In genomic region chr1:19006000-19006399, GRCh38 we compare ENCODE assay signal across 24 cellular contexts. TPM values are rescaled to one million over a fixed set of nuclear protein-coding genes. Genes with fewer than 3 reads are reported as not detected.
DNase-seq lines count a peak whose midpoint lies in the region; ATAC-seq and TF ChIP-seq lines count a peak whose summit lies in the region.
"Had no signal": no experiment of that assay in that cellular context is flagged by ENCODE, and none has a peak within 500 bp of the region (broad histone marks: within the 10 kb centered on the region; RNA-seq: fewer than 3 reads in every experiment).

No MANE protein-coding gene starts in this region.

- H2BK15ac ChIP-seq in neuronal stem cell (ENCODE audit: low read length): no peak overlapping the region

- H3K4me2 ChIP-seq in PC-3 (ENCODE audit: low read length) (no peak overlapping the region), neuronal stem cell (ENCODE audit: insufficient read depth, low read length, poor library complexity, severe bottlenecking) (no peak overlapping the region)

- TF ChIP-seq CTCF in PC-3 (conservative IDR thresholded peaks at IDR 0.05; ENCODE audit: low read depth, low read length) (no peak), endodermal cell (conservative IDR thresholded peaks at IDR 0.05) (no peak)

- H2AK5ac ChIP-seq in neuronal stem cell (ENCODE audit: low read depth, low read length): no peak overlapping the region

- H3K9ac ChIP-seq in PC-3 (ENCODE audit: low read length): no peak overlapping the region
- H3K9ac ChIP-seq in endodermal cell (ENCODE audit: extremely low read depth, low read length, poor library complexity, severe bottlenecking): no peak overlapping the region
- H3K9ac ChIP-seq in neuronal stem cell (ENCODE audit: low read depth, low read length, poor library complexity): no peak overlapping the region

- ATAC-seq in PC-3: no peak
- ATAC-seq: activated CD4-positive, alpha-beta T cell treated with anti-CD3 and anti-CD28 coated beads for 36 hours; activated naive CD4-positive, alpha-beta T cell treated with anti-CD3 and anti-CD28 coated beads, Interleukin-2, amount 50 U/mL, for 72 hours; activated T-cell treated with anti-CD3 and anti-CD28 coated beads, Interleukin-2, amount 50 U/mL, for 4 hours; stimulated activated memory B cell treated with anti-CD40 and anti-IgM and Interleukin-4, amounts not matched to agents 10 μg/mL and 1 μg/mL and 100 μg/mL, for 72 hours had no signal

- peaks cover 27% of the 10 kb centered on the region for H3K4me1 Mint-ChIP-seq in endodermal cell

- H3K4me1 ChIP-seq in PC-3 (ENCODE audit: insufficient read depth, low read length) (peaks cover 38% of the 10 kb centered on the region), endodermal cell (ENCODE audit: control insufficient read depth, insufficient read depth, low read length) (peaks cover 8% of the 10 kb centered on the region), neuronal stem cell (ENCODE audit: control insufficient read depth in 2 of 2, insufficient read depth in 1 of 2, low read depth in 1 of 2, low read length in 2 of 2) (peaks cover 8 to 28% of the 10 kb centered on the region in 2 donors)

- no TSS peak for BruUV-seq in PC-3 (replicated peaks; lab: Mats Ljungman, UMichigan)

- H3K27ac Mint-ChIP-seq in endodermal cell: no peak overlapping the region
- H3K27ac Mint-ChIP-seq: activated CD4-positive, alpha-beta T cell treated with anti-CD3 and anti-CD28 coated beads for 36 hours; stimulated activated memory B cell treated with anti-CD40 and anti-IgM and Interleukin-4, amounts not matched to agents 10 μg/mL and 1 μg/mL and 100 μg/mL, for 72 hours had no signal

- no peaks in the 10 kb centered on the region for H3K79me2 ChIP-seq in PC-3 (ENCODE audit: low read length)

- no peaks in the 10 kb centered on the region for H3K36me3 Mint-ChIP-seq in endodermal cell (ENCODE audit: low read depth)
- H3K36me3 Mint-ChIP-seq: stimulated activated memory B cell treated with anti-CD40 and anti-IgM and Interleukin-4, amounts not matched to agents 10 μg/mL and 1 μg/mL and 100 μg/mL, for 72 hours had no signal

- H3K14ac ChIP-seq in neuronal stem cell (ENCODE audit: low read length): no peak overlapping the region

- no peaks in the 10 kb centered on the region for H3K9me2 ChIP-seq in PC-3 (replicated peaks; ENCODE audit: low read length)

- no peak overlapping the region for H3K4me3 Mint-ChIP-seq in endodermal cell
- H3K4me3 Mint-ChIP-seq: activated CD4-positive, alpha-beta T cell treated with anti-CD3 and anti-CD28 coated beads for 36 hours; activated T-cell treated with anti-CD3 and anti-CD28 coated beads, Interleukin-2, amount 50 U/mL, for 4 hours; stimulated activated memory B cell treated with anti-CD40 and anti-IgM and Interleukin-4, amounts not matched to agents 10 μg/mL and 1 μg/mL and 100 μg/mL, for 72 hours had no signal

- H3K36me3 ChIP-seq in H7 (replicated peaks; ENCODE audit: control insufficient read depth, insufficient read depth, low read length) (no peaks in the 10 kb centered on the region), PC-3 (ENCODE audit: low read depth, low read length) (no peaks in the 10 kb centered on the region; the same call in 1 of the 2 replicates), endodermal cell (ENCODE audit: control insufficient read depth, insufficient read depth, low read length) (no peaks in the 10 kb centered on the region), neuronal stem cell (replicated peaks in 1 of 2; ENCODE audit: control insufficient read depth in 2 of 2, insufficient read depth in 2 of 2, low read length in 2 of 2) (no peaks in the 10 kb centered on the region)
- H3K36me3 ChIP-seq: ascending aorta had no signal

- H3K79me1 ChIP-seq in neuronal stem cell (ENCODE audit: low read depth, low read length): no peaks in the 10 kb centered on the region

- peak overlapping the region; percentile 57 for H3K18ac ChIP-seq in neuronal stem cell (ENCODE audit: low read length)

- H2AFZ ChIP-seq in PC-3 (ENCODE audit: low read length) (no peak overlapping the region), neuronal stem cell (ENCODE audit: low read length) (no peak overlapping the region)

- H2BK5ac ChIP-seq in neuronal stem cell (ENCODE audit: low read length): no peak overlapping the region

- H3K27ac ChIP-seq in PC-3 (ENCODE audit: low read length): peak overlapping the region; percentile 74; the same call in 1 of the 2 replicates
- no peak overlapping the region for H3K27ac ChIP-seq in endodermal cell (ENCODE audit: low read depth, low read length)
- no peak overlapping the region for H3K27ac ChIP-seq in neuronal stem cell (replicated peaks; ENCODE audit: low read length)
- H3K27ac ChIP-seq: ascending aorta, C4-2B, dorsolateral prefrontal cortex, HL-60, testis had no signal

- H3K9me3 ChIP-seq in PC-3 (ENCODE audit: low read length): peaks cover 20% of the 10 kb centered on the region
- H3K9me3 ChIP-seq in endodermal cell (ENCODE audit: control insufficient read depth, low read length): peaks cover under 1% of the 10 kb centered on the region
- H3K9me3 ChIP-seq in neuronal stem cell (replicated peaks in 1 of 2; ENCODE audit: control insufficient read depth in 2 of 2, insufficient read depth in 1 of 2, low read depth in 1 of 2, low read length in 2 of 2): peaks cover 3 to 9% of the 10 kb centered on the region in 2 donors
- H3K9me3 ChIP-seq: testis had no signal

- intact Hi-C loops in PC-3 (cut with micrococcal nuclease): no loop called here

- H4K8ac ChIP-seq in neuronal stem cell (ENCODE audit: low read depth, low read length): no peak overlapping the region

- H3K4me3 ChIP-seq in H7 (ENCODE audit: insufficient read depth, low read depth, low read length): no peak overlapping the region
- no peak overlapping the region for H3K4me3 ChIP-seq in PC-3 (ENCODE audit: low read length)
- no peak overlapping the region for H3K4me3 ChIP-seq in endodermal cell (ENCODE audit: low read length)
- H3K4me3 ChIP-seq in neuronal stem cell (ENCODE audit: low read length in 2 of 2): no peak overlapping the region
- H3K4me3 ChIP-seq: ascending aorta, dorsolateral prefrontal cortex, lung, testis had no signal

- H4K20me1 ChIP-seq in PC-3 (ENCODE audit: low read length): no peaks in the 10 kb centered on the region

- POLR2A ChIA-PET in PC-3 (lab: Charles Lee; ENCODE audit: unreplicated experiment): no interaction called here

- peaks cover 11% of the 10 kb centered on the region for H3F3A ChIP-seq in PC-3 (ENCODE audit: low read length, unreplicated experiment)

- 56 to 67% methylated on average over 1 to 4 of the region's 4 CpGs for WGBS in endodermal cell (ENCODE audit: insufficient coverage in 1 of 2, insufficient read length in 1 of 2), 2 experiments
- WGBS in neuronal stem cell (ENCODE audit: extremely low coverage in 2 of 2, insufficient read length in 2 of 2, insufficient replicate concordance in 1 of 2), 2 donors: no CpG with 5 or more reads among the region's 4 CpGs

- H3K27me3 ChIP-seq in H7 (ENCODE audit: control insufficient read depth, insufficient read depth, low read length) (no peaks in the 10 kb centered on the region), PC-3 (ENCODE audit: low read length) (no peaks in the 10 kb centered on the region), endodermal cell (ENCODE audit: control insufficient read depth, insufficient read depth, low read length, poor library complexity, severe bottlenecking) (no peaks in the 10 kb centered on the region), neuronal stem cell (ENCODE audit: control insufficient read depth in 3 of 3, insufficient read depth in 3 of 3, low read depth in 1 of 3, low read length in 3 of 3) (no peaks in the 10 kb centered on the region)
- H3K27me3 ChIP-seq: ascending aorta, testis had no signal

- peak overlapping the region; percentile 61 for H4K91ac ChIP-seq in neuronal stem cell (ENCODE audit: low read depth, low read length, poor library complexity)

- peaks cover 3% of the 10 kb centered on the region for H3K27me3 Mint-ChIP-seq in endodermal cell (ENCODE audit: insufficient read depth)

- CTCF ChIA-PET in PC-3 (lab: Charles Lee): no interaction called here

- H3K4ac ChIP-seq in neuronal stem cell (ENCODE audit: low read length): no peak overlapping the region

- H3K9me3 Mint-ChIP-seq in endodermal cell: peaks cover 14% of the 10 kb centered on the region

- DNase-seq in H7: peak; percentile 75
- DNase-seq in PC-3: no peak
- peak; percentile 68 for DNase-seq in endodermal cell
- no peak for DNase-seq in neuronal stem cell (ENCODE audit: low spot score)
- no peak for DNase-seq in cerebellum (ENCODE audit: low spot score)
- DNase-seq in activated effector memory CD4-positive, alpha-beta T cell treated with Interleukin-2 at 50 U/mL for 16 hours: no peak
- DNase-seq in NCI-H2107 treated with DMSO at 0.1 percent for 48 hours (lab: John Stamatoyannopoulos, UW; ENCODE audit: unreplicated experiment): no peak
- DNase-seq: activated CD4-positive, alpha-beta T cell treated with anti-CD3 and anti-CD28 coated beads for 36 hours; activated CD8-positive, alpha-beta memory T cell treated with anti-CD3 and anti-CD28 coated beads for 24 hours; activated T-cell treated with anti-CD3 and anti-CD28 coated beads, Interleukin-2, amount 50 U/mL, for 4 hours; caudate nucleus; dorsolateral prefrontal cortex; NCI-H1105 treated with DMSO at 0.1 percent for 48 hours; NCI-H510A treated with DMSO at 0.1 percent for 48 hours; nucleus accumbens; RPMI8226; stimulated activated CD4-positive, alpha-beta T cell treated with anti-CD3 and anti-CD28 coated beads, Interleukin-4, amount 100 ng/mL, for 1 hour; testis had no signal

- no peak overlapping the region for H3K23ac ChIP-seq in neuronal stem cell (ENCODE audit: low read depth, low read length, poor library complexity)

- H2BK12ac ChIP-seq in neuronal stem cell (ENCODE audit: low read length): no peak overlapping the region

- H2BK120ac ChIP-seq in neuronal stem cell (ENCODE audit: low read depth, low read length): no peak overlapping the region

RNA-seq across cellular contexts. Expression of gene IFFO2, which starts 49.5 kb away (rescaled TPM):
- total RNA-seq in H7 (2014; rRNA removed; shearing (Covaris generic)): 16.8 and 19.6 TPM in 2 replicates
- 30.7 and 55.2 TPM in 2 replicates for total RNA-seq in PC-3 (2014; rRNA removed)
- 1 to 10 TPM; 4.6 to 6.4 TPM for total RNA-seq in endodermal cell
- polyA plus RNA-seq in endodermal cell (2013, experiment 1 of 2): 7.7 TPM
- polyA plus RNA-seq in endodermal cell (2013, experiment 2 of 2): 6.8 TPM
- 3.4 TPM for polyA plus RNA-seq in neuronal stem cell (2013, experiment 1 of 2)
- 3.3 TPM for polyA plus RNA-seq in neuronal stem cell (2013, experiment 2 of 2)
- total RNA-seq in cerebellum: 6.5 TPM

Comparison
In these comparisons a context has a peak if more than half of its experiments do, and no peak if none do; other contexts are left out.
1. DNase-seq: peak in H7 (single experiment) and endodermal cell (single experiment); none in PC-3 (single experiment), neuronal stem cell (single experiment), cerebellum (single experiment), activated effector memory CD4-positive, alpha-beta T cell treated with Interleukin-2 at 50 U/mL for 16 hours (single experiment) and NCI-H2107 treated with DMSO at 0.1 percent for 48 hours (single experiment).